In genomic region chr5:113177225-113177624, GRCh38 we compare ENCODE assay signal across 20 cellular contexts.
DNase-seq lines count a peak whose midpoint lies in the region; ATAC-seq and TF ChIP-seq lines count a peak whose summit lies in the region.
"Had no signal": no experiment of that assay in that cellular context is flagged by ENCODE, and none has a peak within 500 bp of the region (broad histone marks: within the 10 kb centered on the region; RNA-seq: fewer than 3 reads in every experiment).

No MANE protein-coding gene starts in this region.

- H3K4me1 ChIP-seq in right lobe of liver (peaks cover 0 to 32% (median 13%) of the 10 kb centered on the region in 4 donors), Peyer's patch (no peaks in the 10 kb centered on the region)
- H3K4me1 ChIP-seq: Caco-2 had no signal

- peak; percentile 13 for DNase-seq in HuH-7 (ENCODE audit: low spot score)
- DNase-seq in WERI-Rb-1: no peak
- peak; percentile 62 for DNase-seq in left lobe of liver (ENCODE audit: low spot score)
- peak in 1 of 3 donors; percentile 56 for DNase-seq in right lobe of liver
- no peak for DNase-seq in Peyer's patch
- no peak for DNase-seq in NCI-H1417 treated with DMSO at 0.1 percent for 48 hours (lab: John Stamatoyannopoulos, UW)
- DNase-seq in Ammon's horn (ENCODE audit: low spot score): no peak
- DNase-seq: Caco-2; CD4-positive, CD25-positive, alpha-beta regulatory T cell; CD8-positive, alpha-beta T cell; DMS 273 treated with DMSO at 0.1 percent for 48 hours; DMS79; EL; GDM1; GM23248; H7; HCEC 1CT had no signal

- TF ChIP-seq CTCF in WERI-Rb-1 (IDR thresholded peaks at IDR 0.05; ENCODE audit: low read depth, low read length) (no peak), right lobe of liver (IDR thresholded peaks at IDR 0.05) (no peak), Peyer's patch (IDR thresholded peaks at IDR 0.05) (no peak)

- H3K27ac ChIP-seq in WERI-Rb-1 (peak overlapping the region; percentile 90), right lobe of liver (peak overlapping the region; percentile 48 to 76 (median 67)), Peyer's patch (no peak overlapping the region)
- H3K27ac ChIP-seq: BLaER1, C4-2B, GM23248 had no signal

- no peak for TF ChIP-seq POLR2A in right lobe of liver (IDR thresholded peaks at IDR 0.05)
- TF ChIP-seq POLR2A in Peyer's patch (IDR thresholded peaks at IDR 0.05): no peak

- 17% methylated on average over 1 of the region's 1 CpG for WGBS in right lobe of liver (ENCODE audit: insufficient coverage, low coverage, low lambda C conversion rate, missing lambda C conversion rate)

- ATAC-seq in left lobe of liver: peak; percentile 86
- ATAC-seq in right lobe of liver: peak; percentile 86 to 93 (median 92)
- ATAC-seq: CD8-positive, alpha-beta T cell; GM12878 had no signal

- H3K27me3 ChIP-seq in WERI-Rb-1 (ENCODE audit: insufficient read depth, low read depth, severe bottlenecking) (no peaks in the 10 kb centered on the region), right lobe of liver (no peaks in the 10 kb centered on the region), Peyer's patch (no peaks in the 10 kb centered on the region)
- H3K27me3 ChIP-seq: BLaER1 had no signal

- no peaks in the 10 kb centered on the region for H3K9me3 ChIP-seq in WERI-Rb-1 (ENCODE audit: severe bottlenecking)
- no peaks in the 10 kb centered on the region for H3K9me3 ChIP-seq in right lobe of liver
- H3K9me3 ChIP-seq in Peyer's patch: no peaks in the 10 kb centered on the region
- H3K9me3 ChIP-seq: BLaER1, Caco-2 had no signal

- H3K4me3 ChIP-seq in WERI-Rb-1 (ENCODE audit: low read depth, low read length) (no peak overlapping the region), right lobe of liver (no peak overlapping the region), Peyer's patch (no peak overlapping the region)
- H3K4me3 ChIP-seq: BLaER1, GM12878, GM23248 had no signal

- intact Hi-C loops in right lobe of liver (cut with DNase I): no loop called here

- H3K36me3 ChIP-seq in WERI-Rb-1 (peaks cover 91% of the 10 kb centered on the region), right lobe of liver (no peaks in the 10 kb centered on the region), Peyer's patch (no peaks in the 10 kb centered on the region)
- H3K36me3 ChIP-seq: BLaER1 had no signal

Comparison
In these comparisons a context has a peak if more than half of its experiments do, and no peak if none do; other contexts are left out.
1. DNase-seq: peak in HuH-7 (single experiment) and left lobe of liver (single experiment); none in WERI-Rb-1 (single experiment), Peyer's patch (0 of 3), NCI-H1417 treated with DMSO at 0.1 percent for 48 hours (single experiment) and Ammon's horn (single experiment).
2. H3K27ac ChIP-seq: peak in WERI-Rb-1 (single experiment) and right lobe of liver (3 of 3); none in Peyer's patch (0 of 4).